11 cellular contexts compared by ENCODE assay signal in genomic region chr18:63025251-63025710, GRCh38.
DNase-seq lines count a peak whose midpoint lies in the region; ATAC-seq, FAIRE-seq and TF ChIP-seq lines count a peak whose summit lies in the region.
"Had no signal": no experiment of that assay in that cellular context is flagged by ENCODE, and none has a peak within 500 bp of the region (broad histone marks: within the 10 kb centered on the region; RNA-seq: fewer than 3 reads in every experiment).

No MANE protein-coding gene starts in this region.

- H3K4me3 ChIP-seq in A549 (no peak overlapping the region), HFF-Myc (replicated peaks; ENCODE audit: low read depth, low read length) (no peak overlapping the region), mesenchymal stem cell (ENCODE audit: insufficient read depth in 1 of 2, low read depth in 1 of 2, low read length in 2 of 2) (no peak overlapping the region)
- H3K4me3 ChIP-seq: ascending aorta had no signal

- CTCF ChIA-PET in A549 (lab: Yijun Ruan, JAX), result interaction anchor here (0.8 to 2.4 kb wide), 5 partner anchors 9 to 415 kb away, joined by 3 to 12 read pairs (median 4); no protein-coding TSS in a partner anchor

- no peaks in the 10 kb centered on the region for H3K36me3 ChIP-seq in mesenchymal stem cell (ENCODE audit: control insufficient read depth in 1 of 2, insufficient read depth in 2 of 2, low read depth in 1 of 2, low read length in 2 of 2)
- H3K36me3 ChIP-seq: ascending aorta had no signal

- no peak overlapping the region for H2AFZ ChIP-seq in mesenchymal stem cell (ENCODE audit: low read depth, low read length)

- no peak for TF ChIP-seq EP300 in A549 (IDR thresholded peaks at IDR 0.05)

- no peak overlapping the region for H3K4me2 ChIP-seq in A549
- no peak overlapping the region for H3K4me2 ChIP-seq in mesenchymal stem cell (ENCODE audit: low read length, poor library complexity, severe bottlenecking)

- DNase-seq in A549 (ENCODE audit: low read depth in 1 of 2, low spot score in 1 of 2) (peak in 1 of 2 experiments; percentile 5), HFF-Myc (ENCODE audit: extremely low read depth, low read depth) (no peak), SK-N-DZ (ENCODE audit: low spot score) (peak; percentile 80), iPS DF 4.7 (ENCODE audit: extremely low read depth, low spot score) (peak; percentile 16), HCEC 1CT (no peak), RCC 7860 (ENCODE audit: low spot score) (no peak), mesenchymal stem cell (no peak)
- DNase-seq: NCI-H187 treated with DMSO at 0.1 percent for 48 hours, occipital lobe had no signal

- no peak overlapping the region for H2AK5ac ChIP-seq in mesenchymal stem cell (ENCODE audit: low read length, severe bottlenecking)

- TF ChIP-seq POLR2A in A549 (IDR thresholded peaks at IDR 0.05; ENCODE audit: low read length), result no peak

- POLR2A ChIA-PET in A549 (lab: Yijun Ruan, JAX), result no interaction called here

- H2BK5ac ChIP-seq in mesenchymal stem cell (ENCODE audit: low read depth, low read length, poor library complexity, severe bottlenecking), result no peak overlapping the region

- no peak overlapping the region for H2BK120ac ChIP-seq in mesenchymal stem cell (ENCODE audit: low read depth, low read length)

- no peak overlapping the region for H3K14ac ChIP-seq in mesenchymal stem cell (ENCODE audit: low read length in 2 of 2)

- H3K4me1 ChIP-seq in A549, result no peaks in the 10 kb centered on the region
- no peaks in the 10 kb centered on the region for H3K4me1 ChIP-seq in mesenchymal stem cell (ENCODE audit: control insufficient read depth, insufficient read depth, low read depth, low read length)
- H3K4me1 ChIP-seq: ascending aorta had no signal

- H3K9me3 ChIP-seq in A549, result no peaks in the 10 kb centered on the region
- no peaks in the 10 kb centered on the region for H3K9me3 ChIP-seq in mesenchymal stem cell (ENCODE audit: control insufficient read depth, low read length)
- H3K9me3 ChIP-seq: ascending aorta had no signal

- H3K27ac ChIP-seq in A549, result no peak overlapping the region
- no peak overlapping the region for H3K27ac ChIP-seq in mesenchymal stem cell (ENCODE audit: low read length, poor library complexity, severe bottlenecking)
- H3K27ac ChIP-seq: ascending aorta had no signal

- no peak overlapping the region for H4K8ac ChIP-seq in mesenchymal stem cell (ENCODE audit: low read length)

- no peak overlapping the region for H3K4ac ChIP-seq in mesenchymal stem cell (ENCODE audit: low read depth in 1 of 2, low read length in 2 of 2)

- WGBS in A549 (ENCODE audit: missing lambda C conversion rate), result 68% methylated on average over 9 of the region's 9 CpGs
- WGBS in mesenchymal stem cell, result 77% methylated on average over 8 of the region's 9 CpGs

- H3K9ac ChIP-seq in mesenchymal stem cell (ENCODE audit: low read length), result no peak overlapping the region

- H2BK12ac ChIP-seq in mesenchymal stem cell (ENCODE audit: low read length in 2 of 2), result no peak overlapping the region

- FAIRE-seq in A549 (lab: Jason Lieb, UNC), result no peak
- FAIRE-seq in RCC 7860 (lab: Jason Lieb, UNC), result no peak

- TF ChIP-seq CTCF in A549 (IDR thresholded peaks at IDR 0.05) (no peak), HFF-Myc (IDR thresholded peaks at IDR 0.05; ENCODE audit: low read depth, low read length, missing control alignments) (peak; percentile 23)

- H3K18ac ChIP-seq in mesenchymal stem cell (ENCODE audit: low read depth in 1 of 2, low read length in 2 of 2), result no peak overlapping the region

- H3K79me1 ChIP-seq in mesenchymal stem cell (replicated peaks; ENCODE audit: low read length, poor library complexity, severe bottlenecking), result no peaks in the 10 kb centered on the region

- H3K23ac ChIP-seq in mesenchymal stem cell (ENCODE audit: low read length in 2 of 2), result no peak overlapping the region

- H3K27me3 ChIP-seq in mesenchymal stem cell (ENCODE audit: control insufficient read depth in 1 of 2, insufficient read depth in 1 of 2, low read length in 2 of 2), result no peaks in the 10 kb centered on the region
- H3K27me3 ChIP-seq: ascending aorta had no signal

- no peak overlapping the region for H2BK15ac ChIP-seq in mesenchymal stem cell (ENCODE audit: low read depth, poor library complexity, severe bottlenecking)

- ATAC-seq in A549 (peak; percentile 39 to 78; a peak in 4 of 6 replicates), GM18519 (IDR thresholded peaks at IDR 0.05; ENCODE audit: low FRiP score, unreplicated experiment) (no peak)

- no peak overlapping the region for H4K91ac ChIP-seq in mesenchymal stem cell (ENCODE audit: low read length)

- TF ChIP-seq RAD21 in A549 (conservative IDR thresholded peaks at IDR 0.05 in 1 of 2, IDR thresholded peaks at IDR 0.05 in 1 of 2), result peak; percentile 30 to 38; a peak in 2 of 5 replicates

TF ChIP-seq in A549, 52 proteins besides CTCF, POLR2A, EP300 and RAD21:
- TF ChIP-seq HES2 (IDR thresholded peaks at IDR 0.05), result no peak
- TF ChIP-seq CHD4 (IDR thresholded peaks at IDR 0.05; ENCODE audit: borderline replicate concordance), result no peak
- TF ChIP-seq KDM5A (IDR thresholded peaks at IDR 0.05), result no peak
- TF ChIP-seq TFCP2L1 (CRISPR knock-in tag; IDR thresholded peaks at IDR 0.05), result no peak
- no peak for TF ChIP-seq PHF8 (IDR thresholded peaks at IDR 0.05; ENCODE audit: borderline replicate concordance, low read depth)
- TF ChIP-seq, protein P1, sequence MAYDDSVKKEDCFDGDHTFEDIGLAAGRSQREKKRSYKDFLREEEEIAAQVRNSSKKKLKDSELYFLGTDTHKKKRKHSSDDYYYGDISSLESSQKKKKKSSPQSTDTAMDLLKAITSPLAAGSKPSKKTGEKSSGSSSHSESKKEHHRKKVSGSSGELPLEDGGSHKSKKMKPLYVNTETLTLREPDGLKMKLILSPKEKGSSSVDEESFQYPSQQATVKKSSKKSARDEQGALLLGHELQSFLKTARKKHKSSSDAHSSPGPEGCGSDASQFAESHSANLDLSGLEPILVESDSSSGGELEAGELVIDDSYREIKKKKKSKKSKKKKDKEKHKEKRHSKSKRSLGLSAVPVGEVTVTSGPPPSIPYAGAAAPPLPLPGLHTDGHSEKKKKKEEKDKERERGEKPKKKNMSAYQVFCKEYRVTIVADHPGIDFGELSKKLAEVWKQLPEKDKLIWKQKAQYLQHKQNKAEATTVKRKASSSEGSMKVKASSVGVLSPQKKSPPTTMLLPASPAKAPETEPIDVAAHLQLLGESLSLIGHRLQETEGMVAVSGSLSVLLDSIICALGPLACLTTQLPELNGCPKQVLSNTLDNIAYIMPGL (CRISPR knock-in tag; IDR thresholded peaks at IDR 0.05; ENCODE audit: borderline replicate concordance), result no peak
- TF ChIP-seq CHD2 (IDR thresholded peaks at IDR 0.05; ENCODE audit: low read length, partially characterized antibody), result no peak
- no peak for TF ChIP-seq FOSB (CRISPR knock-in tag; IDR thresholded peaks at IDR 0.05)
- TF ChIP-seq KDM1A (IDR thresholded peaks at IDR 0.05; ENCODE audit: low read depth), result no peak
- no peak for TF ChIP-seq ZFP36 (IDR thresholded peaks at IDR 0.05; ENCODE audit: borderline replicate concordance, partially characterized antibody)
- no peak for TF ChIP-seq JUN (IDR thresholded peaks at IDR 0.05)
- TF ChIP-seq, protein P2, sequence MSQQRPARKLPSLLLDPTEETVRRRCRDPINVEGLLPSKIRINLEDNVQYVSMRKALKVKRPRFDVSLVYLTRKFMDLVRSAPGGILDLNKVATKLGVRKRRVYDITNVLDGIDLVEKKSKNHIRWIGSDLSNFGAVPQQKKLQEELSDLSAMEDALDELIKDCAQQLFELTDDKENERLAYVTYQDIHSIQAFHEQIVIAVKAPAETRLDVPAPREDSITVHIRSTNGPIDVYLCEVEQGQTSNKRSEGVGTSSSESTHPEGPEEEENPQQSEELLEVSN (IDR thresholded peaks at IDR 0.05; ENCODE audit: borderline replicate concordance, low read depth), result no peak
- TF ChIP-seq, protein P3, sequence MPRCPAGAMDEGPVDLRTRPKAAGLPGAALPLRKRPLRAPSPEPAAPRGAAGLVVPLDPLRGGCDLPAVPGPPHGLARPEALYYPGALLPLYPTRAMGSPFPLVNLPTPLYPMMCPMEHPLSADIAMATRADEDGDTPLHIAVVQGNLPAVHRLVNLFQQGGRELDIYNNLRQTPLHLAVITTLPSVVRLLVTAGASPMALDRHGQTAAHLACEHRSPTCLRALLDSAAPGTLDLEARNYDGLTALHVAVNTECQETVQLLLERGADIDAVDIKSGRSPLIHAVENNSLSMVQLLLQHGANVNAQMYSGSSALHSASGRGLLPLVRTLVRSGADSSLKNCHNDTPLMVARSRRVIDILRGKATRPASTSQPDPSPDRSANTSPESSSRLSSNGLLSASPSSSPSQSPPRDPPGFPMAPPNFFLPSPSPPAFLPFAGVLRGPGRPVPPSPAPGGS (IDR thresholded peaks at IDR 0.05), result no peak
- no peak for TF ChIP-seq HEYL (CRISPR knock-in tag; IDR thresholded peaks at IDR 0.05)
- no peak for TF ChIP-seq POLR2AphosphoS2 (conservative IDR thresholded peaks at IDR 0.05; ENCODE audit: low read length)
- no peak for TF ChIP-seq HOXB5 (CRISPR knock-in tag; IDR thresholded peaks at IDR 0.05)
- TF ChIP-seq MAFK (IDR thresholded peaks at IDR 0.05; ENCODE audit: partially characterized antibody), result no peak
- no peak for TF ChIP-seq USF2 (IDR thresholded peaks at IDR 0.05)

Comparison
In these comparisons a context has a peak if more than half of its experiments do, and no peak if none do; other contexts are left out.
1. DNase-seq: peak in SK-N-DZ (single experiment) and iPS DF 4.7 (single experiment); none in HFF-Myc (single experiment), HCEC 1CT (single experiment), RCC 7860 (single experiment) and mesenchymal stem cell (single experiment).